ENCODE assay signal across 1 cellular context in genomic region chr5:68436686-68437520, GRCh38.
TF ChIP-seq lines count a peak whose summit lies in the region.

No MANE protein-coding gene starts in this region.

TF ChIP-seq in WTC11, 78 proteins besides CTCF, POLR2A, EP300 and RAD21 (continued from another document):
- TF ChIP-seq ZNF512 (CRISPR knock-in tag; IDR thresholded peaks at IDR 0.05; ENCODE audit: borderline replicate concordance), result no peak
- no peak for TF ChIP-seq ELF4 (CRISPR knock-in tag; IDR thresholded peaks at IDR 0.05; ENCODE audit: low read depth)
- no peak for TF ChIP-seq FOXK1 (CRISPR knock-in tag; IDR thresholded peaks at IDR 0.05)
- no peak for TF ChIP-seq RORB (CRISPR knock-in tag; IDR thresholded peaks at IDR 0.05)
- TF ChIP-seq NR2C2 (CRISPR knock-in tag; IDR thresholded peaks at IDR 0.05), result no peak
- no peak for TF ChIP-seq E2F5 (CRISPR knock-in tag; IDR thresholded peaks at IDR 0.05)
- TF ChIP-seq TP53 (CRISPR knock-in tag; IDR thresholded peaks at IDR 0.05), result no peak
- TF ChIP-seq MXD4 (CRISPR knock-in tag; IDR thresholded peaks at IDR 0.05; ENCODE audit: borderline replicate concordance), result no peak
- TF ChIP-seq NR1H2 (CRISPR knock-in tag; IDR thresholded peaks at IDR 0.05), result no peak
- TF ChIP-seq ESRRA (CRISPR knock-in tag; IDR thresholded peaks at IDR 0.05; ENCODE audit: borderline replicate concordance), result no peak
- no peak for TF ChIP-seq ZNF416 (CRISPR knock-in tag; IDR thresholded peaks at IDR 0.05)
- no peak for TF ChIP-seq MYBL2 (CRISPR knock-in tag; IDR thresholded peaks at IDR 0.05)
TF ChIP-seq in WTC11: peak in this region for 0.
